15 cellular contexts compared by ENCODE assay signal in genomic region chr6:89826029-89826528, GRCh38. TPM values are rescaled to one million over a fixed set of nuclear protein-coding genes. Genes with fewer than 3 reads are reported as not detected.
DNase-seq lines count a peak whose midpoint lies in the region; ATAC-seq and TF ChIP-seq lines count a peak whose summit lies in the region.
"Had no signal": no experiment of that assay in that cellular context is flagged by ENCODE, and none has a peak within 500 bp of the region (broad histone marks: within the 10 kb centered on the region; RNA-seq: fewer than 3 reads in every experiment).

No MANE protein-coding gene starts in this region.

- no peak overlapping the region for H3K4ac ChIP-seq in neuronal stem cell (ENCODE audit: low read length)

- H3K14ac ChIP-seq in neuronal stem cell (ENCODE audit: low read length): no peak overlapping the region

- H3K9me3 ChIP-seq in ascending aorta (no peaks in the 10 kb centered on the region), neuronal stem cell (replicated peaks in 1 of 2; ENCODE audit: control insufficient read depth in 2 of 2, insufficient read depth in 1 of 2, low read depth in 1 of 2, low read length in 2 of 2) (no peaks in the 10 kb centered on the region)
- H3K9me3 ChIP-seq: uterus had no signal

- no peaks in the 10 kb centered on the region for H3K79me1 ChIP-seq in neuronal stem cell (ENCODE audit: low read depth, low read length)

- H2AK5ac ChIP-seq in neuronal stem cell (ENCODE audit: low read depth, low read length): no peak overlapping the region

- intact Hi-C loops in ascending aorta (cut with DNase I): loop anchor here (5.0 to 10.0 kb wide), 3 partner anchors 271 to 741 kb away; partner anchors contain the start of gene PNRC1

- no peak overlapping the region for H4K91ac ChIP-seq in neuronal stem cell (ENCODE audit: low read depth, low read length, poor library complexity)

- ATAC-seq in GM19467 (IDR thresholded peaks at IDR 0.05; ENCODE audit: unreplicated experiment) (no peak), omental fat pad (ENCODE audit: low FRiP score) (no peak), GM21526 (IDR thresholded peaks at IDR 0.05; ENCODE audit: low FRiP score, unreplicated experiment) (no peak)
- ATAC-seq: left cardiac atrium had no signal

- peaks cover 0 to 11% of the 10 kb centered on the region in 2 donors for H3K4me1 ChIP-seq in ascending aorta
- peaks cover 0 to 6% of the 10 kb centered on the region in 2 donors for H3K4me1 ChIP-seq in neuronal stem cell (ENCODE audit: control insufficient read depth in 2 of 2, insufficient read depth in 1 of 2, low read depth in 1 of 2, low read length in 2 of 2)

- H3K23ac ChIP-seq in neuronal stem cell (ENCODE audit: low read depth, low read length, poor library complexity): no peak overlapping the region

- no peaks in the 10 kb centered on the region for H3K27me3 ChIP-seq in ascending aorta
- no peaks in the 10 kb centered on the region for H3K27me3 ChIP-seq in neuronal stem cell (ENCODE audit: control insufficient read depth in 3 of 3, insufficient read depth in 3 of 3, low read depth in 1 of 3, low read length in 3 of 3)
- H3K27me3 ChIP-seq: uterus had no signal

- H3K27ac ChIP-seq in ascending aorta: peak overlapping the region; percentile 68 to 69
- H3K27ac ChIP-seq in neuronal stem cell (replicated peaks; ENCODE audit: low read length): no peak overlapping the region
- H3K27ac ChIP-seq: uterus had no signal

- no peaks in the 10 kb centered on the region for H3K36me3 ChIP-seq in ascending aorta
- peaks cover 0 to 4% of the 10 kb centered on the region in 2 donors for H3K36me3 ChIP-seq in neuronal stem cell (replicated peaks in 1 of 2; ENCODE audit: control insufficient read depth in 2 of 2, insufficient read depth in 2 of 2, low read length in 2 of 2)
- H3K36me3 ChIP-seq: uterus had no signal

- DNase-seq in ELR (ENCODE audit: low read depth) (peak; percentile 31), ascending aorta (ENCODE audit: low spot score in 2 of 2) (peak in 1 of 2 donors; percentile 63), fibroblast of the aortic adventitia (ENCODE audit: low read depth) (peak; percentile 67), neuronal stem cell (ENCODE audit: low spot score) (no peak), omental fat pad (ENCODE audit: low spot score) (no peak)
- DNase-seq in activated effector memory CD4-positive, alpha-beta T cell treated with anti-CD3 and anti-CD28 coated beads, Interleukin-2, amount 50 U/mL, for 16 hours: no peak
- DNase-seq: activated CD4-positive, alpha-beta T cell treated with anti-CD3 and anti-CD28 coated beads, Interleukin-2, amount 50 U/mL, for 1 hour; activated naive CD4-positive, alpha-beta T cell treated with anti-CD3 and anti-CD28 coated beads, Interleukin-2, amount 10 ng/mL, durations not matched to agents 7 days and 5 days; DMS79 treated with DMSO at 0.1 percent for 48 hours; GOT3; left cardiac atrium; NCI-H2029 treated with DMSO at 0.1 percent for 48 hours; uterus had no signal

- H3K18ac ChIP-seq in neuronal stem cell (ENCODE audit: low read length): no peak overlapping the region

- no CpG with 5 or more reads among the region's 6 CpGs for WGBS in neuronal stem cell (ENCODE audit: extremely low coverage in 2 of 2, insufficient read length in 2 of 2, insufficient replicate concordance in 1 of 2), 2 donors

- H3K4me3 ChIP-seq in ascending aorta (no peak overlapping the region), fibroblast of the aortic adventitia (ENCODE audit: low read depth, low read length) (no peak overlapping the region), neuronal stem cell (ENCODE audit: low read length in 2 of 2) (no peak overlapping the region)
- H3K4me3 ChIP-seq: uterus had no signal

- no peak overlapping the region for H2BK120ac ChIP-seq in neuronal stem cell (ENCODE audit: low read depth, low read length)

- H2BK5ac ChIP-seq in neuronal stem cell (ENCODE audit: low read length): no peak overlapping the region

- no peak for TF ChIP-seq CTCF in ascending aorta (IDR thresholded peaks at IDR 0.05)
- no peak for TF ChIP-seq CTCF in fibroblast of the aortic adventitia (IDR thresholded peaks at IDR 0.05; ENCODE audit: insufficient read depth, low read length)
- TF ChIP-seq CTCF in omental fat pad (IDR thresholded peaks at IDR 0.05): no peak

- peak overlapping the region; percentile 18 for H3K4me2 ChIP-seq in neuronal stem cell (ENCODE audit: insufficient read depth, low read length, poor library complexity, severe bottlenecking)

- no peak overlapping the region for H2BK12ac ChIP-seq in neuronal stem cell (ENCODE audit: low read length)

- H2BK15ac ChIP-seq in neuronal stem cell (ENCODE audit: low read length): no peak overlapping the region

- H2AFZ ChIP-seq in neuronal stem cell (ENCODE audit: low read length): no peak overlapping the region

- no peak overlapping the region for H3K9ac ChIP-seq in neuronal stem cell (ENCODE audit: low read depth, low read length, poor library complexity)

- H4K8ac ChIP-seq in neuronal stem cell (ENCODE audit: low read depth, low read length): no peak overlapping the region

RNA-seq across cellular contexts. Expression of gene CASP8AP2, which starts 3.6 kb away (rescaled TPM):
- total RNA-seq in ascending aorta: 6.7 TPM
- total RNA-seq in fibroblast of the aortic adventitia (ENCODE audit: low replicate concordance): 15.0 and 27.6 TPM in 2 replicates
- 21.7 TPM for polyA plus RNA-seq in neuronal stem cell (2013, experiment 1 of 2)
- polyA plus RNA-seq in neuronal stem cell (2013, experiment 2 of 2): 22.4 TPM
- 10 to 100 TPM in 2 of 4 donors, 1 to 10 TPM in 2; 8.6 to 24.0 (median 11.0) TPM for total RNA-seq in omental fat pad

RNA-seq across cellular contexts. Expression of gene MDN1, which starts 6.5 kb away (rescaled TPM):
- total RNA-seq in ascending aorta (12.2 TPM), fibroblast of the aortic adventitia (ENCODE audit: low replicate concordance) (27.8 and 29.0 TPM in 2 replicates), omental fat pad (10 to 100 TPM; 21.6 to 58.5 (median 33.3) TPM)
- polyA plus RNA-seq in neuronal stem cell (2013, experiment 1 of 2): 9.6 TPM
- 9.4 TPM for polyA plus RNA-seq in neuronal stem cell (2013, experiment 2 of 2)

Comparison
In these comparisons a context has a peak if more than half of its experiments do, and no peak if none do; other contexts are left out.
1. DNase-seq: peak in ELR (single experiment) and fibroblast of the aortic adventitia (single experiment); none in neuronal stem cell (single experiment), activated effector memory CD4-positive, alpha-beta T cell treated with anti-CD3 and anti-CD28 coated beads, Interleukin-2, amount 50 U/mL, for 16 hours (single experiment) and omental fat pad (single experiment).